ENCODE assay signal across 15 cellular contexts in the genomic region with DNA sequence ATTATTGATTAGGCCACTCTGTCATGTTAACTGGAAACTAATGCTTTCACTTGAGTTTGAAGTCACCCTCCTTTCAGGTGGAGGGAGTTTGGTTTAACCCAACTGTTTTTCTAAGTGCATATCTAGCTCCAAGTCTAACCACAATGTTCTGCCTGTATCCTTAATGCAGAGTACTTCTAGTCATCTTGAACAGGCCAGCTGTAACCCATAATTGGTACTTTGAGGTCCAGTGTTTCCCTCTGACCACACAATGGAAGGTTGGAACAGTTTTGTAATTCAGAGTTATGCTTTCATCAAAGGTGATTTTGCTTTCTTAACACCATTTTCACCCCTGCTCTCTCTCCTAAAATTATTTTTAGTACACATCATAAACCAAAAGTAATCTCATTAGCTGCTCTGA.
DNase-seq lines count a peak whose midpoint lies in the region; TF ChIP-seq lines count a peak whose summit lies in the region.
"Had no signal": no experiment of that assay in that cellular context is flagged by ENCODE, and none has a peak within 500 bp of the region (broad histone marks: within the 10 kb centered on the region; RNA-seq: fewer than 3 reads in every experiment).

No MANE protein-coding gene starts in this region.

- DNase-seq in NCI-H2227 (lab: John Stamatoyannopoulos, UW; ENCODE audit: unreplicated experiment) (peak; percentile 2), NCI-H2227 treated with DMSO at 0.1 percent for 48 hours (lab: John Stamatoyannopoulos, UW) (no peak), Karpas-422 (peak; percentile 27), astrocyte of the hippocampus (ENCODE audit: low read depth, low spot score) (peak; percentile 59), renal cortical epithelial cell (ENCODE audit: low read depth) (peak; percentile 28), inferior parietal cortex (ENCODE audit: extremely low spot score) (no peak), endothelial cell (ENCODE audit: low spot score) (no peak), esophagus muscularis mucosa (ENCODE audit: extremely low spot score) (no peak)
- DNase-seq: CD8-positive, alpha-beta T cell; COR-L47; DMS153; H9 had no signal

- H3K27me3 Mint-ChIP-seq in endothelial cell (ENCODE audit: unreplicated experiment): peaks cover 5% of the 10 kb centered on the region

- no peak overlapping the region for H3K4me2 ChIP-seq in Karpas-422 (ENCODE audit: low read depth, low read length, poor library complexity, severe bottlenecking)
- H3K4me2 ChIP-seq: GM23338 had no signal

- H3K36me3 ChIP-seq in Karpas-422 (ENCODE audit: insufficient read depth, low read length) (no peaks in the 10 kb centered on the region), esophagus muscularis mucosa (no peaks in the 10 kb centered on the region)

- no peak overlapping the region for H2AFZ ChIP-seq in Karpas-422 (ENCODE audit: low read length)
- H2AFZ ChIP-seq: GM23338 had no signal

- intact Hi-C loops in esophagus muscularis mucosa (cut with DNase I): no loop called here

- no peaks in the 10 kb centered on the region for H3K9me2 ChIP-seq in Karpas-422 (replicated peaks; ENCODE audit: insufficient read depth, low read length)

- H3K27ac Mint-ChIP-seq in endothelial cell (ENCODE audit: unreplicated experiment): no peak overlapping the region
- H3K27ac Mint-ChIP-seq: CD14-positive monocyte; CD8-positive, alpha-beta T cell; GM23338; H9 had no signal

- no peaks in the 10 kb centered on the region for H3K4me1 Mint-ChIP-seq in endothelial cell (ENCODE audit: unreplicated experiment)
- H3K4me1 Mint-ChIP-seq: CD14-positive monocyte had no signal

- H3K27me3 ChIP-seq in Karpas-422 (ENCODE audit: low read length) (no peaks in the 10 kb centered on the region), esophagus muscularis mucosa (no peaks in the 10 kb centered on the region)

- no peaks in the 10 kb centered on the region for H3K79me2 ChIP-seq in Karpas-422 (ENCODE audit: low read length)

- no peaks in the 10 kb centered on the region for H3K9me3 ChIP-seq in Karpas-422 (ENCODE audit: low read length)
- no peaks in the 10 kb centered on the region for H3K9me3 ChIP-seq in esophagus muscularis mucosa

- H3K9me3 Mint-ChIP-seq in endothelial cell (ENCODE audit: unreplicated experiment): no peaks in the 10 kb centered on the region
- H3K9me3 Mint-ChIP-seq: CD8-positive, alpha-beta T cell; GM23338; H9 had no signal

- no peak overlapping the region for H3K27ac ChIP-seq in Karpas-422 (ENCODE audit: low read length)
- no peak overlapping the region for H3K27ac ChIP-seq in esophagus muscularis mucosa (replicated peaks in 1 of 4)
- H3K27ac ChIP-seq: HL-60 had no signal

- H3K4me1 ChIP-seq in Karpas-422 (ENCODE audit: low read length): no peaks in the 10 kb centered on the region
- peaks cover 0 to 9% (median 8%) of the 10 kb centered on the region in 4 donors for H3K4me1 ChIP-seq in esophagus muscularis mucosa

- no peak for TF ChIP-seq POLR2A in esophagus muscularis mucosa (IDR thresholded peaks at IDR 0.05; ENCODE audit: low read depth)

- no peaks in the 10 kb centered on the region for H3K36me3 Mint-ChIP-seq in endothelial cell (ENCODE audit: low read depth, unreplicated experiment)
- H3K36me3 Mint-ChIP-seq: CD14-positive monocyte; CD8-positive, alpha-beta T cell had no signal

- no peaks in the 10 kb centered on the region for H4K20me1 ChIP-seq in Karpas-422 (ENCODE audit: insufficient read depth, low read depth, low read length)

- no peak for TF ChIP-seq EP300 in esophagus muscularis mucosa (IDR thresholded peaks at IDR 0.05)

- no peak overlapping the region for H3K4me3 Mint-ChIP-seq in endothelial cell (ENCODE audit: unreplicated experiment)
- H3K4me3 Mint-ChIP-seq: CD14-positive monocyte; CD8-positive, alpha-beta T cell; GM23338; H9 had no signal

- no peak overlapping the region for H3K9ac ChIP-seq in Karpas-422 (ENCODE audit: low read length)

- TF ChIP-seq CTCF in endothelial cell (IDR thresholded peaks at IDR 0.05; ENCODE audit: unreplicated experiment): no peak
- TF ChIP-seq CTCF in esophagus muscularis mucosa (IDR thresholded peaks at IDR 0.05): no peak

- no peak overlapping the region for H3K4me3 ChIP-seq in Karpas-422 (ENCODE audit: low read length)
- H3K4me3 ChIP-seq in esophagus muscularis mucosa: no peak overlapping the region
- H3K4me3 ChIP-seq: GM23338 had no signal

Comparison
In these comparisons a context has a peak if more than half of its experiments do, and no peak if none do; other contexts are left out.
1. DNase-seq: peak in NCI-H2227 (single experiment), Karpas-422 (single experiment), astrocyte of the hippocampus (single experiment) and renal cortical epithelial cell (single experiment); none in NCI-H2227 treated with DMSO at 0.1 percent for 48 hours (single experiment), inferior parietal cortex (single experiment), endothelial cell (single experiment) and esophagus muscularis mucosa (single experiment).